Comparison of ENCODE assay signal across 8 cellular contexts in genomic region chr5:138464388-138465287, GRCh38. TPM values are rescaled to one million over a fixed set of nuclear protein-coding genes. Genes with fewer than 3 reads are reported as not detected.
DNase-seq lines count a peak whose midpoint lies in the region; ATAC-seq and TF ChIP-seq lines count a peak whose summit lies in the region.

No MANE protein-coding gene starts in this region.

- peak overlapping the region; percentile 77 for H3K4me3 Mint-ChIP-seq in activated CD4-positive, alpha-beta T cell treated with anti-CD3 and anti-CD28 coated beads for 36 hours

- POLR2A ChIA-PET in BJ (lab: Charles Lee) = interaction anchor here (0.5 to 2.2 kb wide), 2 partner anchors 78 to 1177 kb away, joined by 3 to 6 read pairs; partner anchors contain the start of gene ETF1
- POLR2A ChIA-PET in activated CD4-positive, alpha-beta T cell treated with anti-CD3 and anti-CD28 coated beads for 36 hours (lab: Charles Lee) = interaction anchor here (0.6 to 2.8 kb wide), 11 partner anchors 15 to 133 kb away, joined by 3 to 22 read pairs (median 5); partner anchors contain the start of genes CDC25C, ETF1, FAM53C and KDM3B

- TF ChIP-seq CTCF in BJ (IDR thresholded peaks at IDR 0.05; ENCODE audit: insufficient read depth, low read depth, low read length) (no peak), choroid plexus epithelial cell (conservative IDR thresholded peaks at IDR 0.05; ENCODE audit: low read depth, low read length) (no peak)

- H3K4me3 ChIP-seq in BJ (ENCODE audit: low read depth, low read length) (peak overlapping the region; percentile 84), choroid plexus epithelial cell (ENCODE audit: low read depth, low read length) (peak overlapping the region; percentile 83)

- intact Hi-C loops in activated CD4-positive, alpha-beta T cell treated with anti-CD3 and anti-CD28 coated beads for 36 hours (cut with DNase I, micrococcal nuclease) = loop anchor here (1.0 to 10.0 kb wide), 19 partner anchors 14 to 1100 kb away; partner anchors contain the start of genes ETF1 (in 2 of the 2), BRD8 (in 1 of the 2), CDC23 (in 1 of the 2) and FAM13B (in 1 of the 2)

- no peaks in the 10 kb centered on the region for H3K9me3 Mint-ChIP-seq in activated CD4-positive, alpha-beta T cell treated with anti-CD3 and anti-CD28 coated beads for 36 hours (ENCODE audit: low read depth)

- no peaks in the 10 kb centered on the region for H3K27me3 ChIP-seq in BJ (ENCODE audit: control insufficient read depth, insufficient read depth, low read length)

- CTCF ChIA-PET in BJ (lab: Yijun Ruan, JAX) = interaction anchor here (0.9 to 11.1 kb wide), 16 partner anchors 10 to 815 kb away, joined by 3 to 101 read pairs (median 8); partner anchors contain the start of gene ETF1
- CTCF ChIA-PET in activated CD4-positive, alpha-beta T cell treated with anti-CD3 and anti-CD28 coated beads for 36 hours (lab: Charles Lee) = interaction anchor here (0.5 to 3.0 kb wide), 23 partner anchors 9 to 286 kb away, joined by 3 to 12 read pairs (median 3); partner anchors contain the start of genes BRD8, CDC25C, ETF1 and KIF20A

- peak overlapping the region; percentile 93 for H3K27ac Mint-ChIP-seq in activated CD4-positive, alpha-beta T cell treated with anti-CD3 and anti-CD28 coated beads for 36 hours

- peak; percentile 89 for DNase-seq in BJ (ENCODE audit: low read depth)
- DNase-seq in GM19240 (ENCODE audit: insufficient read length, low spot score) = peak; percentile 78
- DNase-seq in NCI-H510A treated with DMSO at 0.1 percent for 48 hours (lab: John Stamatoyannopoulos, UW) = peak; percentile 84
- DNase-seq in activated CD4-positive, alpha-beta T cell treated with anti-CD3 and anti-CD28 coated beads for 36 hours = peak; percentile 98
- DNase-seq in choroid plexus epithelial cell (ENCODE audit: low read depth) = peak; percentile 100
- peak; percentile 96 for DNase-seq in kidney glomerular epithelial cell (lab: John Stamatoyannopoulos, UW)
- peak; percentile 94 to 97 for DNase-seq in stimulated activated CD4-positive, alpha-beta T cell treated with anti-CD3 and anti-CD28 coated beads, Interleukin-15, amount 100 ng/mL, for 48 hours (ENCODE audit: low read depth in 2 of 2)

- peak; percentile 63 for ATAC-seq in HG03457 (IDR thresholded peaks at IDR 0.05; ENCODE audit: unreplicated experiment)
- ATAC-seq in activated CD4-positive, alpha-beta T cell treated with anti-CD3 and anti-CD28 coated beads for 36 hours = peak; percentile 81

- H3K4me1 Mint-ChIP-seq in activated CD4-positive, alpha-beta T cell treated with anti-CD3 and anti-CD28 coated beads for 36 hours = peaks cover 52% of the 10 kb centered on the region

- H3K27me3 Mint-ChIP-seq in activated CD4-positive, alpha-beta T cell treated with anti-CD3 and anti-CD28 coated beads for 36 hours = no peaks in the 10 kb centered on the region

- peaks cover 8% of the 10 kb centered on the region for H3K36me3 ChIP-seq in BJ (ENCODE audit: control insufficient read depth, insufficient read depth, low read length)

- peaks cover 29% of the 10 kb centered on the region for H3K36me3 Mint-ChIP-seq in activated CD4-positive, alpha-beta T cell treated with anti-CD3 and anti-CD28 coated beads for 36 hours (ENCODE audit: low read depth)

RNA-seq across cellular contexts. Expression of gene EGR1, which starts 0.6 kb away (rescaled TPM):
- 4.7 and 5.4 TPM in 2 replicates for polyA plus RNA-seq in BJ (2011; rRNA removed)
- polyA minus RNA-seq in BJ (2011; rRNA and poly(A)+ RNA removed) = 8.9 and 12.4 TPM in 2 replicates
- total RNA-seq in activated CD4-positive, alpha-beta T cell treated with anti-CD3 and anti-CD28 coated beads for 36 hours = 10 to 100 TPM; 45.3 to 48.8 TPM

RNA-seq across cellular contexts. Expression of gene REEP2, which starts 25.8 kb away (rescaled TPM):
- polyA plus RNA-seq in BJ (2011; rRNA removed) = 12.0 and 14.0 TPM in 2 replicates
- 12.5 and 15.6 TPM in 2 replicates for polyA minus RNA-seq in BJ (2011; rRNA and poly(A)+ RNA removed)
- total RNA-seq in activated CD4-positive, alpha-beta T cell treated with anti-CD3 and anti-CD28 coated beads for 36 hours = 1 to 10 TPM; 4.0 to 5.6 TPM

Comparison
In these comparisons a context has a peak if more than half of its experiments do, and no peak if none do; other contexts are left out.
1. Peak in every context shown above with its lines: DNase-seq, ATAC-seq and H3K4me3 ChIP-seq.